8 cellular contexts compared by ENCODE assay signal in the genomic region with DNA sequence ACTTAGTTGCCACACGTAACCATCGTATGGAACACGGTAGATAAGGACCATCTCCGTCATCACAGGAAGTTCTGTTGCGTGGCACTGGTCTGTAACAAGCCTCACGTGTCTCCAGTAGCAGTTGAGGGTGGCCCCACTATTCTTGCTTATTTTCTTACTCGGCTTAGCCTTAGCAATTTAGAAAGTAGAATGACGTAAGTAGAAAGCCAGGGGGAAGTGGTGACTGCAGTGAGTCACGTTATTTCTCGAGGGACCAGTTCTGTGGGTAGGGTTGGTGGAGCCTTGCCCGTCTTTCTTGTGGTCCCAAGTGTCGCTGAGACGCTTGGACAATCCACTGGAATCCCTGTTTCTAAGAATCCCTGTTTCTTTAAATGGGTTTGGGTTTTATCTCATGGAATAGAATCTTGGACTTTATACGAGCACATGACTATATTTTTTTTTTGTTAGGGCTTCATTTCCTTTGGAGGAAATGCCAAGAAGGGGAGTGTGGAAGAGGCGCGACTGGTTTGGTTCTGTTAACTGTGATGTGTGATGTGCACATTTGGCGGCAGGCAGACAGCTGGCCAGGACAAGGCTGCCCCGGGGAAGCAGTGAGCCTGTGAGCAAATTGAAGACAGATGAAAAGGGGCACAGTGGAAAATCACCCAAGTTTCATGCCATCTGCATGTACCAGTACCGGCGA.
DNase-seq lines count a peak whose midpoint lies in the region; ATAC-seq and TF ChIP-seq lines count a peak whose summit lies in the region.

No MANE protein-coding gene starts in this region.

- H3K36me3 ChIP-seq in HAP-1 (replicated peaks): no peaks in the 10 kb centered on the region

- no peaks in the 10 kb centered on the region for H3K27me3 ChIP-seq in HAP-1 (ENCODE audit: low read depth)

- H3K4me3 ChIP-seq in astrocyte of the cerebellum (ENCODE audit: low read depth, low read length): no peak overlapping the region
- H3K4me3 ChIP-seq in HAP-1: no peak overlapping the region

- no peaks in the 10 kb centered on the region for H3K4me1 ChIP-seq in HAP-1

- no peak for TF ChIP-seq CTCF in astrocyte of the cerebellum (IDR thresholded peaks at IDR 0.05; ENCODE audit: low read depth, low read length, missing control alignments)

- H3K9me3 ChIP-seq in HAP-1: no peaks in the 10 kb centered on the region

- ATAC-seq in GM19043 (IDR thresholded peaks at IDR 0.05; ENCODE audit: low read depth, unreplicated experiment) (peak; percentile 78), HG03280 (IDR thresholded peaks at IDR 0.05; ENCODE audit: unreplicated experiment) (peak; percentile 83), left lobe of liver (peak; percentile 40)

- in situ Hi-C loops in astrocyte of the cerebellum (cut with HindIII; ENCODE audit: low sequenced_read_pairs) (no loop called here), HAP-1 (cut with MboI; ENCODE audit: low sequenced_read_pairs) (no loop called here)

- DNase-seq in T1000 (lab: John Stamatoyannopoulos, UW): peak; percentile 64
- peak; percentile 65 for DNase-seq in astrocyte of the cerebellum (ENCODE audit: low read depth)
- DNase-seq in left lobe of liver (ENCODE audit: low spot score): no peak
- peak; percentile 44 to 48 for DNase-seq in stimulated activated CD8-positive, alpha-beta memory T cell treated with anti-CD3 and anti-CD28 coated beads, Interleukin-2, amount 100 ng/mL, for 1 hour (ENCODE audit: low read depth in 2 of 2)
- no peak for DNase-seq in 8988T
- no peak for DNase-seq in HAP-1 (ENCODE audit: low spot score in 2 of 2)

Comparison
In these comparisons a context has a peak if more than half of its experiments do, and no peak if none do; other contexts are left out.
1. DNase-seq: peak in T1000 (single experiment), astrocyte of the cerebellum (single experiment) and stimulated activated CD8-positive, alpha-beta memory T cell treated with anti-CD3 and anti-CD28 coated beads, Interleukin-2, amount 100 ng/mL, for 1 hour (2 of 2); none in left lobe of liver (single experiment), 8988T (single experiment) and HAP-1 (0 of 2).
2. Peak in every context shown above with its lines, with median percentiles within 50 percentile points of each other: ATAC-seq.